19 cellular contexts compared by ENCODE assay signal in genomic region chr2:233470839-233471238, GRCh38.
DNase-seq lines count a peak whose midpoint lies in the region; ATAC-seq and TF ChIP-seq lines count a peak whose summit lies in the region.
"Had no signal": no experiment of that assay in that cellular context is flagged by ENCODE, and none has a peak within 500 bp of the region (broad histone marks: within the 10 kb centered on the region; RNA-seq: fewer than 3 reads in every experiment).

No MANE protein-coding gene starts in this region.

- H3K27me3 ChIP-seq in heart left ventricle, result no peaks in the 10 kb centered on the region
- H3K27me3 ChIP-seq in esophagus muscularis mucosa, result no peaks in the 10 kb centered on the region
- no peaks in the 10 kb centered on the region for H3K27me3 ChIP-seq in rectal smooth muscle tissue (ENCODE audit: control insufficient read depth, insufficient read depth, low read length)
- H3K27me3 ChIP-seq in upper lobe of left lung, result no peaks in the 10 kb centered on the region

- DNase-seq in heart left ventricle (peak in 2 of 5 donors; percentile 7 to 18), Right ventricle myocardium inferior (ENCODE audit: missing footprints) (no peak), esophagus muscularis mucosa (ENCODE audit: extremely low spot score) (no peak), upper lobe of left lung (peak; percentile 10 to 38), NCI-H1417 (lab: John Stamatoyannopoulos, UW) (no peak), iPS-NIHi7 (ENCODE audit: extremely low spot score) (no peak), NCI-H146 treated with DMSO at 0.1 percent for 48 hours (lab: John Stamatoyannopoulos, UW; ENCODE audit: unreplicated experiment) (no peak)
- DNase-seq: activated CD4-positive, alpha-beta T cell treated with anti-CD3 and anti-CD28 coated beads, Interleukin-2, amount 50 U/mL, for 48 hours; activated T-cell treated with anti-CD3 and anti-CD28 coated beads, Interleukin-2, amount 50 U/mL, for 24 hours; Karpas-422; naive thymus-derived CD4-positive, alpha-beta T cell; NCI-H2081; NCI-H446; small intestine; T-helper 17 cell had no signal

- H3K27ac ChIP-seq in heart left ventricle (peak overlapping the region in 11 of 12 donors; percentile 42 to 89 (median 78)), esophagus muscularis mucosa (replicated peaks in 1 of 4) (peak overlapping the region; percentile 39 to 71 (median 68)), rectal smooth muscle tissue (ENCODE audit: low read depth, low read length) (peak overlapping the region; percentile 75), upper lobe of left lung (peak overlapping the region in 2 of 4 donors; percentile 43 to 62)
- H3K27ac ChIP-seq: C4-2B, parathyroid adenoma had no signal

- H3K9me3 ChIP-seq in heart left ventricle (no peaks in the 10 kb centered on the region), esophagus muscularis mucosa (no peaks in the 10 kb centered on the region), upper lobe of left lung (no peaks in the 10 kb centered on the region)

- H3K36me3 ChIP-seq in heart left ventricle, result peaks cover 0 to 69% (median 63%) of the 10 kb centered on the region in 9 donors
- H3K36me3 ChIP-seq in esophagus muscularis mucosa, result peaks cover 4 to 77% (median 48%) of the 10 kb centered on the region in 4 donors
- peaks cover 20% of the 10 kb centered on the region for H3K36me3 ChIP-seq in rectal smooth muscle tissue (ENCODE audit: control insufficient read depth, insufficient read depth, low read length)
- H3K36me3 ChIP-seq in upper lobe of left lung, result peaks cover 11 to 63% (median 48%) of the 10 kb centered on the region in 4 donors

- H3K4me3 ChIP-seq in heart left ventricle (no peak overlapping the region), esophagus muscularis mucosa (no peak overlapping the region), rectal smooth muscle tissue (ENCODE audit: low read length) (no peak overlapping the region), upper lobe of left lung (no peak overlapping the region)

- TF ChIP-seq CTCF in heart left ventricle (IDR thresholded peaks at IDR 0.05) (no peak), esophagus muscularis mucosa (IDR thresholded peaks at IDR 0.05) (no peak), upper lobe of left lung (IDR thresholded peaks at IDR 0.05) (no peak)

- 90 to 96% (median 93%) methylated on average over 10 to 14 of the region's 14 CpGs for WGBS in heart left ventricle, 4 donors
- WGBS in esophagus muscularis mucosa, result 83% methylated on average over 4 of the region's 14 CpGs
- WGBS in upper lobe of left lung, 2 donors, result 88 to 94% methylated on average over 4 to 14 of the region's 14 CpGs

- intact Hi-C loops in heart left ventricle (cut with DNase I) (no loop called here), Right ventricle myocardium inferior (cut with DNase I) (no loop called here), esophagus muscularis mucosa (cut with DNase I) (no loop called here)

- TF ChIP-seq EP300 in esophagus muscularis mucosa (IDR thresholded peaks at IDR 0.05) (no peak), upper lobe of left lung (IDR thresholded peaks at IDR 0.05) (no peak)

- peaks cover 0 to 24% (median 19%) of the 10 kb centered on the region in 12 donors for H3K4me1 ChIP-seq in heart left ventricle
- H3K4me1 ChIP-seq in esophagus muscularis mucosa, result peaks cover 14 to 29% (median 22%) of the 10 kb centered on the region in 4 donors
- peaks cover 11% of the 10 kb centered on the region for H3K4me1 ChIP-seq in rectal smooth muscle tissue (ENCODE audit: control insufficient read depth, insufficient read depth, low read length)
- H3K4me1 ChIP-seq in upper lobe of left lung, result peaks cover 0 to 8% (median 3%) of the 10 kb centered on the region in 4 donors
- H3K4me1 ChIP-seq: parathyroid adenoma had no signal

- TF ChIP-seq POLR2A in heart left ventricle (IDR thresholded peaks at IDR 0.05) (no peak), esophagus muscularis mucosa (IDR thresholded peaks at IDR 0.05; ENCODE audit: low read depth) (no peak), upper lobe of left lung (IDR thresholded peaks at IDR 0.05) (no peak)

- H3K9ac ChIP-seq in rectal smooth muscle tissue (ENCODE audit: low read length), result no peak overlapping the region
- H3K9ac ChIP-seq: parathyroid adenoma had no signal

- ATAC-seq in heart left ventricle (peak in 1 of 4 donors; percentile 4), Right ventricle myocardium inferior (no peak), upper lobe of left lung (ENCODE audit: low FRiP score in 2 of 2) (no peak)
- ATAC-seq: HCT116; naive thymus-derived CD4-positive, alpha-beta T cell; T-helper 17 cell had no signal

Comparison
In these comparisons a context has a peak if more than half of its experiments do, and no peak if none do; other contexts are left out.
1. DNase-seq: peak in upper lobe of left lung (2 of 2); none in Right ventricle myocardium inferior (single experiment), esophagus muscularis mucosa (single experiment), NCI-H1417 (0 of 3), iPS-NIHi7 (single experiment) and NCI-H146 treated with DMSO at 0.1 percent for 48 hours (single experiment).